ENCODE assay signal across 8 cellular contexts in genomic region chr16:25257504-25257955, GRCh38. TPM values are rescaled to one million over a fixed set of nuclear protein-coding genes. Genes with fewer than 3 reads are reported as not detected.
DNase-seq lines count a peak whose midpoint lies in the region; ATAC-seq and TF ChIP-seq lines count a peak whose summit lies in the region.

TSS of gene ZKSCAN2 (minus strand) at chr16:25257845. CDS start at chr16:25257127, 718 bp downstream.

- peak within 1 kb of the TSS; percentile 97 for H3K27ac Mint-ChIP-seq in activated CD4-positive, alpha-beta T cell treated with anti-CD3 and anti-CD28 coated beads, Interleukin-2, amount 10 ng/mL, durations not matched to agents 24 days and 14 days

- peak within 1 kb of the TSS; percentile 91 for H3K4me3 Mint-ChIP-seq in activated CD4-positive, alpha-beta T cell treated with anti-CD3 and anti-CD28 coated beads, Interleukin-2, amount 10 ng/mL, durations not matched to agents 24 days and 14 days

- H3K36me3 ChIP-seq in colonic mucosa, result no peaks in the 10 kb centered on the region

- TF ChIP-seq CTCF in colonic mucosa (IDR thresholded peaks at IDR 0.05), result no peak

- H3K4me1 ChIP-seq in colonic mucosa, result peaks cover 9% of the 10 kb centered on the region

- H3K27ac ChIP-seq in colonic mucosa, result peak within 1 kb of the TSS; percentile 98

- peak within 1 kb of the TSS; percentile 89 to 94 for H3K9ac ChIP-seq in colonic mucosa (ENCODE audit: low read depth in 2 of 2, low read length in 2 of 2)

- no peaks in the 10 kb centered on the region for H3K9me3 Mint-ChIP-seq in activated CD4-positive, alpha-beta T cell treated with anti-CD3 and anti-CD28 coated beads, Interleukin-2, amount 10 ng/mL, durations not matched to agents 24 days and 14 days

- intact Hi-C loops in activated CD4-positive, alpha-beta T cell treated with anti-CD3 and anti-CD28 coated beads, Interleukin-2, amount 10 ng/mL, durations not matched to agents 24 days and 14 days (cut with micrococcal nuclease), result loop anchor here (2.0 to 10.0 kb wide), 2 partner anchors 25 to 193 kb away; no protein-coding TSS in a partner anchor
- intact Hi-C loops in colonic mucosa (cut with DNase I), result no loop called here

- H3K27me3 ChIP-seq in colonic mucosa, result no peaks in the 10 kb centered on the region

- H3K9me3 ChIP-seq in colonic mucosa, result no peaks in the 10 kb centered on the region

- H3K4me1 Mint-ChIP-seq in activated CD4-positive, alpha-beta T cell treated with anti-CD3 and anti-CD28 coated beads, Interleukin-2, amount 10 ng/mL, durations not matched to agents 24 days and 14 days, result peaks cover 45% of the 10 kb centered on the region

- H3K36me3 Mint-ChIP-seq in activated CD4-positive, alpha-beta T cell treated with anti-CD3 and anti-CD28 coated beads, Interleukin-2, amount 10 ng/mL, durations not matched to agents 24 days and 14 days (ENCODE audit: low read depth), result peaks cover 17% of the 10 kb centered on the region

- ATAC-seq in GM18861 (IDR thresholded peaks at IDR 0.05; ENCODE audit: unreplicated experiment) (peak; percentile 74), HG03066 (IDR thresholded peaks at IDR 0.05; ENCODE audit: low read depth, unreplicated experiment) (peak; percentile 80), left lobe of liver (peak; percentile 97)

- H3K4me3 ChIP-seq in colonic mucosa, result peak within 1 kb of the TSS; percentile 80

- peak; percentile 94 for DNase-seq in AG08395 (ENCODE audit: low spot score)
- DNase-seq in NCI-H226, result peak; percentile 85
- DNase-seq in activated CD4-positive, alpha-beta T cell treated with anti-CD3 and anti-CD28 coated beads, Interleukin-2, amount 10 ng/mL, durations not matched to agents 24 days and 14 days, result peak; percentile 96
- DNase-seq in colonic mucosa, result peak; percentile 94
- DNase-seq in left lobe of liver (ENCODE audit: low spot score), result peak; percentile 93
- DNase-seq in stimulated activated CD4-positive, alpha-beta T cell treated with anti-CD3 and anti-CD28 coated beads, Interleukin-2, amount 100 ng/mL, for 24 hours, result peak; percentile 84 to 91

- no peaks in the 10 kb centered on the region for H3K27me3 Mint-ChIP-seq in activated CD4-positive, alpha-beta T cell treated with anti-CD3 and anti-CD28 coated beads, Interleukin-2, amount 10 ng/mL, durations not matched to agents 24 days and 14 days

RNA-seq across cellular contexts. Expression of gene ZKSCAN2, which starts in this region (rescaled TPM):
- 6.3 and 6.8 TPM in 2 replicates for total RNA-seq in activated CD4-positive, alpha-beta T cell treated with anti-CD3 and anti-CD28 coated beads, Interleukin-2, amount 10 ng/mL, durations not matched to agents 24 days and 14 days
- total RNA-seq in colonic mucosa, result 1 to 10 TPM; 2.0 to 3.3 TPM
- 2.1 TPM for total RNA-seq in left lobe of liver

Comparison
In these comparisons a context has a peak if more than half of its experiments do, and no peak if none do; other contexts are left out.
1. Peak in every context shown above with its lines: DNase-seq, ATAC-seq, H3K4me3 ChIP-seq and H3K27ac ChIP-seq.